In genomic region chr9:102950341-102950740, GRCh38 we compare ENCODE assay signal across 30 cellular contexts. TPM values are rescaled to one million over a fixed set of nuclear protein-coding genes. Genes with fewer than 3 reads are reported as not detected.
"Had no signal": no experiment of that assay in that cellular context is flagged by ENCODE, and none has a peak within 500 bp of the region (broad histone marks: within the 10 kb centered on the region; RNA-seq: fewer than 3 reads in every experiment).

No MANE protein-coding gene starts in this region.

- H3K4me1 Mint-ChIP-seq: activated naive CD8-positive, alpha-beta T cell treated with anti-CD3 and anti-CD28 coated beads, Interleukin-2, amount 10 ng/mL, durations not matched to agents 7 days and 5 days; memory B cell; nephron progenitor cell; stimulated activated memory B cell treated with anti-CD40 and anti-IgM and Interleukin-4, amounts not matched to agents 10 μg/mL and 1 μg/mL and 100 μg/mL, for 72 hours had no signal

- H3K9me3 ChIP-seq: right lobe of liver, stomach, suprapubic skin, tibial nerve had no signal

- H3K4me1 ChIP-seq: right lobe of liver, stomach, suprapubic skin, tibial nerve had no signal

- H3K27ac Mint-ChIP-seq: activated CD4-positive, alpha-beta memory T cell treated with anti-CD3 and anti-CD28 coated beads for 36 hours; activated naive CD4-positive, alpha-beta T cell treated with anti-CD3 and anti-CD28 coated beads for 36 hours; activated naive CD8-positive, alpha-beta T cell treated with anti-CD3 and anti-CD28 coated beads, Interleukin-2, amount 10 ng/mL, durations not matched to agents 7 days and 5 days; brain; dendritic cell treated with granulocyte-macrophage colony-stimulating factor and Interleukin-4, amounts not matched to agents 40 ng/mL and 50 ng/mL, for 4 days; memory B cell; nephron progenitor cell; stimulated activated memory B cell treated with anti-CD40 and anti-IgM and Interleukin-4, amounts not matched to agents 10 μg/mL and 1 μg/mL and 100 μg/mL, for 72 hours; T-helper 1 cell treated with Interleukin-12 subunit alpha and Interleukin-12 subunit beta and Interleukin-4 antibody, amounts not matched to agents 30 μg/mL and 1 μg/mL, for 36 hours had no signal

- ATAC-seq: left colon; right lobe of liver; stimulated activated memory B cell treated with anti-CD40 and anti-IgM and Interleukin-4, amounts not matched to agents 10 μg/mL and 1 μg/mL and 100 μg/mL, for 72 hours had no signal

- H3K9me3 Mint-ChIP-seq: dendritic cell treated with granulocyte-macrophage colony-stimulating factor and Interleukin-4, amounts not matched to agents 40 ng/mL and 50 ng/mL, for 4 days; nephron progenitor cell had no signal

- H3K4me3 ChIP-seq: right lobe of liver, stomach, suprapubic skin, tibial nerve had no signal

- FAIRE-seq: small intestine had no signal

- H3K36me3 Mint-ChIP-seq: activated CD4-positive, alpha-beta memory T cell treated with anti-CD3 and anti-CD28 coated beads for 36 hours; activated naive CD8-positive, alpha-beta T cell treated with anti-CD3 and anti-CD28 coated beads, Interleukin-2, amount 10 ng/mL, durations not matched to agents 7 days and 5 days; brain; memory B cell; stimulated activated memory B cell treated with anti-CD40 and anti-IgM and Interleukin-4, amounts not matched to agents 10 μg/mL and 1 μg/mL and 100 μg/mL, for 72 hours had no signal

- H3K27me3 ChIP-seq: right lobe of liver, stomach, suprapubic skin, tibial nerve had no signal

- H3K4me3 Mint-ChIP-seq: activated CD4-positive, alpha-beta memory T cell treated with anti-CD3 and anti-CD28 coated beads for 36 hours; activated naive CD4-positive, alpha-beta T cell treated with anti-CD3 and anti-CD28 coated beads for 36 hours; activated naive CD8-positive, alpha-beta T cell treated with anti-CD3 and anti-CD28 coated beads, Interleukin-2, amount 10 ng/mL, durations not matched to agents 7 days and 5 days; brain; dendritic cell treated with granulocyte-macrophage colony-stimulating factor and Interleukin-4, amounts not matched to agents 40 ng/mL and 50 ng/mL, for 4 days; memory B cell; nephron progenitor cell; stimulated activated memory B cell treated with anti-CD40 and anti-IgM and Interleukin-4, amounts not matched to agents 10 μg/mL and 1 μg/mL and 100 μg/mL, for 72 hours; T-helper 1 cell treated with Interleukin-12 subunit alpha and Interleukin-12 subunit beta and Interleukin-4 antibody, amounts not matched to agents 30 μg/mL and 1 μg/mL, for 36 hours had no signal

- H3K27ac ChIP-seq: right lobe of liver, stomach, suprapubic skin, tibial nerve had no signal

- H3K27me3 Mint-ChIP-seq: activated CD4-positive, alpha-beta memory T cell treated with anti-CD3 and anti-CD28 coated beads for 36 hours; activated naive CD8-positive, alpha-beta T cell treated with anti-CD3 and anti-CD28 coated beads, Interleukin-2, amount 10 ng/mL, durations not matched to agents 7 days and 5 days; dendritic cell treated with granulocyte-macrophage colony-stimulating factor and Interleukin-4, amounts not matched to agents 40 ng/mL and 50 ng/mL, for 4 days; memory B cell; stimulated activated memory B cell treated with anti-CD40 and anti-IgM and Interleukin-4, amounts not matched to agents 10 μg/mL and 1 μg/mL and 100 μg/mL, for 72 hours had no signal

- DNase-seq: activated CD4-positive, alpha-beta memory T cell treated with anti-CD3 and anti-CD28 coated beads for 36 hours; activated CD4-positive, alpha-beta T cell treated with anti-CD3 and anti-CD28 coated beads for 48 hours; activated effector memory CD4-positive, alpha-beta T cell treated with Interleukin-2 at 50 U/mL for 16 hours; activated naive CD4-positive, alpha-beta T cell treated with anti-CD3 and anti-CD28 coated beads for 36 hours; activated naive CD8-positive, alpha-beta T cell treated with anti-CD3 and anti-CD28 coated beads, Interleukin-2, amount 10 ng/mL, durations not matched to agents 7 days and 5 days; activated T-cell treated with anti-CD3 and anti-CD28 coated beads, Interleukin-2, amount 50 U/mL, for 48 hours; caudate nucleus; effector CD8-positive, alpha-beta T cell; erythroblast; foreskin melanocyte; head of caudate nucleus; hypothalamus; islet precursor cell; left colon; nephron progenitor cell; occipital lobe; right lobe of liver; small intestine; stomach had no signal

- H3K36me3 ChIP-seq: right lobe of liver, stomach, suprapubic skin, tibial nerve had no signal

RNA-seq across cellular contexts. Expression of gene CYLC2, which starts 44.8 kb away (rescaled TPM):
- total RNA-seq: activated CD4-positive, alpha-beta memory T cell treated with anti-CD3 and anti-CD28 coated beads for 36 hours; activated naive CD4-positive, alpha-beta T cell treated with anti-CD3 and anti-CD28 coated beads for 36 hours; activated naive CD8-positive, alpha-beta T cell treated with anti-CD3 and anti-CD28 coated beads, Interleukin-2, amount 10 ng/mL, durations not matched to agents 7 days and 5 days; left colon; lower leg skin; mononuclear cell; myocyte; occipital lobe; right lobe of liver; stomach; suprapubic skin; tibial nerve; urinary bladder had no signal
- polyA plus RNA-seq: small intestine, stomach, urinary bladder had no signal
